Comparison of ENCODE assay signal across 8 cellular contexts in genomic region chr1:1324524-1325287, GRCh38. TPM values are rescaled to one million over a fixed set of nuclear protein-coding genes. Genes with fewer than 3 reads are reported as not detected.
DNase-seq lines count a peak whose midpoint lies in the region; ATAC-seq and TF ChIP-seq lines count a peak whose summit lies in the region.

Gene CPTP, plus strand, starts transcription at chr1:1324802. Its CDS starts 2,109 bp downstream, at chr1:1326911.
Gene INTS11, minus strand, starts transcription at chr1:1324660. Its CDS starts 52 bp downstream, at chr1:1324608.

- H3K4me1 Mint-ChIP-seq in T-helper 1 cell treated with Interleukin-12 subunit alpha and Interleukin-12 subunit beta and Interleukin-4 antibody, amounts not matched to agents 30 μg/mL and 1 μg/mL, for 36 hours (ENCODE audit: low read depth), result peaks cover 20% of the 10 kb centered on the region

- H3K27ac ChIP-seq in left ventricle myocardium inferior (replicated peaks) (peak within 1 kb of the TSS; percentile 98), psoas muscle (peak within 1 kb of the TSS; percentile 88), urinary bladder (ENCODE audit: low read depth) (peak within 1 kb of the TSS; percentile 88)

- H3K4me3 ChIP-seq in GM12875 (ENCODE audit: low read depth, low read length) (peak within 1 kb of the TSS; percentile 84), left ventricle myocardium inferior (peak within 1 kb of the TSS; percentile 89), psoas muscle (peak within 1 kb of the TSS; percentile 87), urinary bladder (ENCODE audit: low read depth, low read length) (peak within 1 kb of the TSS; percentile 82)

- H3K27me3 ChIP-seq in left ventricle myocardium inferior (ENCODE audit: low read depth) (no peaks in the 10 kb centered on the region), psoas muscle (ENCODE audit: insufficient read depth in 3 of 3, low read length in 2 of 3) (no peaks in the 10 kb centered on the region)

- no peaks in the 10 kb centered on the region for H3K9me3 Mint-ChIP-seq in T-helper 1 cell treated with Interleukin-12 subunit alpha and Interleukin-12 subunit beta and Interleukin-4 antibody, amounts not matched to agents 30 μg/mL and 1 μg/mL, for 36 hours

- TF ChIP-seq CTCF in GM12875 (IDR thresholded peaks at IDR 0.05; ENCODE audit: borderline replicate concordance, insufficient read depth, low read depth, low read length) (no peak), left ventricle myocardium inferior (IDR thresholded peaks at IDR 0.05; ENCODE audit: borderline replicate concordance) (no peak), psoas muscle (IDR thresholded peaks at IDR 0.05) (no peak)

- H3K4me3 Mint-ChIP-seq in T-helper 1 cell treated with Interleukin-12 subunit alpha and Interleukin-12 subunit beta and Interleukin-4 antibody, amounts not matched to agents 30 μg/mL and 1 μg/mL, for 36 hours, result peak within 1 kb of the TSS; percentile 91

- no peaks in the 10 kb centered on the region for H3K27me3 Mint-ChIP-seq in T-helper 1 cell treated with Interleukin-12 subunit alpha and Interleukin-12 subunit beta and Interleukin-4 antibody, amounts not matched to agents 30 μg/mL and 1 μg/mL, for 36 hours (ENCODE audit: low read depth)

- peaks cover 42% of the 10 kb centered on the region for H3K36me3 ChIP-seq in left ventricle myocardium inferior
- peaks cover 0 to 37% of the 10 kb centered on the region in 2 donors for H3K36me3 ChIP-seq in psoas muscle (ENCODE audit: insufficient read depth in 1 of 2, low read depth in 1 of 2)
- peaks cover 5% of the 10 kb centered on the region for H3K36me3 ChIP-seq in urinary bladder (ENCODE audit: insufficient read depth)

- DNase-seq in NCI-H1105 (lab: John Stamatoyannopoulos, UW), result peak; percentile 90
- DNase-seq in amniotic stem cell (lab: John Stamatoyannopoulos, UW), result peak; percentile 88
- peak; percentile 94 for DNase-seq in left ventricle myocardium inferior
- DNase-seq in psoas muscle, result peak; percentile 95 to 98

- no peaks in the 10 kb centered on the region for H3K9me3 ChIP-seq in left ventricle myocardium inferior (replicated peaks)
- no peaks in the 10 kb centered on the region for H3K9me3 ChIP-seq in psoas muscle

- peaks cover 6% of the 10 kb centered on the region for H3K36me3 Mint-ChIP-seq in T-helper 1 cell treated with Interleukin-12 subunit alpha and Interleukin-12 subunit beta and Interleukin-4 antibody, amounts not matched to agents 30 μg/mL and 1 μg/mL, for 36 hours (ENCODE audit: low read depth)

- 0 to 5% (median 0%) methylated on average over 33 to 84 of the region's 84 CpGs for WGBS in psoas muscle, 3 donors
- 2% methylated on average over 84 of the region's 84 CpGs for WGBS in urinary bladder

- intact Hi-C loops in left ventricle myocardium inferior (cut with micrococcal nuclease) (no loop called here), psoas muscle (cut with DNase I) (no loop called here)

- H3K4me1 ChIP-seq in left ventricle myocardium inferior (peaks cover 85% of the 10 kb centered on the region), psoas muscle (peaks cover 49% of the 10 kb centered on the region), urinary bladder (ENCODE audit: insufficient read depth) (no peaks in the 10 kb centered on the region)

- peak; percentile 62 for ATAC-seq in HG02623 (IDR thresholded peaks at IDR 0.05; ENCODE audit: unreplicated experiment)
- peak; percentile 84 to 92 (median 88) for ATAC-seq in psoas muscle

- peak within 1 kb of the TSS; percentile 92 for H3K27ac Mint-ChIP-seq in T-helper 1 cell treated with Interleukin-12 subunit alpha and Interleukin-12 subunit beta and Interleukin-4 antibody, amounts not matched to agents 30 μg/mL and 1 μg/mL, for 36 hours

RNA-seq across cellular contexts. Expression of gene CPTP, which starts in this region (rescaled TPM):
- total RNA-seq in left ventricle myocardium inferior (99.2 TPM), psoas muscle (10 to 100 TPM; 18.2 to 39.5 (median 23.8) TPM), urinary bladder (6.1 TPM)
- polyA plus RNA-seq in psoas muscle (10 to 100 TPM; 31.3 to 38.1 (median 33.4) TPM), urinary bladder (17.1 TPM)

RNA-seq across cellular contexts. Expression of gene INTS11, which starts in this region (rescaled TPM):
- 70.1 TPM for total RNA-seq in left ventricle myocardium inferior
- total RNA-seq in psoas muscle, result 10 to 100 TPM; 55.6 to 80.8 (median 64.0) TPM
- 10 to 100 TPM; 71.2 to 72.7 (median 71.8) TPM for polyA plus RNA-seq in psoas muscle
- 45.9 TPM for total RNA-seq in urinary bladder
- polyA plus RNA-seq in urinary bladder, result 134 TPM

Comparison
In these comparisons a context has a peak if more than half of its experiments do, and no peak if none do; other contexts are left out.
1. Peak in every context shown above with its lines: DNase-seq, ATAC-seq, H3K4me3 ChIP-seq and H3K27ac ChIP-seq.